ENCODE assay signal across 7 cellular contexts in genomic region chrX:68895339-68896250, GRCh38.
DNase-seq lines count a peak whose midpoint lies in the region; ATAC-seq and TF ChIP-seq lines count a peak whose summit lies in the region.

No MANE protein-coding gene starts in this region.

- peak overlapping the region; percentile 6 for H3K9ac ChIP-seq in HUES6 (ENCODE audit: low read length)
- peak overlapping the region; percentile 60 to 61 for H3K9ac ChIP-seq in stomach smooth muscle (ENCODE audit: low read length in 2 of 2)

- H3K36me3 ChIP-seq in HUES6 (ENCODE audit: control insufficient read depth, insufficient read depth, low read length) (no peaks in the 10 kb centered on the region), body of pancreas (replicated peaks in 1 of 2; ENCODE audit: insufficient read depth in 1 of 2, low read depth in 2 of 2) (no peaks in the 10 kb centered on the region), kidney epithelial cell (ENCODE audit: control insufficient read depth, insufficient read depth, low read length) (no peaks in the 10 kb centered on the region), stomach smooth muscle (ENCODE audit: control insufficient read depth in 2 of 2, insufficient read depth in 2 of 2, low read length in 2 of 2) (no peaks in the 10 kb centered on the region), brain microvascular endothelial cell (replicated peaks) (no peaks in the 10 kb centered on the region)

- no peak for TF ChIP-seq CTCF in body of pancreas (IDR thresholded peaks at IDR 0.05)
- no peak for TF ChIP-seq CTCF in kidney epithelial cell (IDR thresholded peaks at IDR 0.05; ENCODE audit: insufficient read depth, low read length, poor library complexity, severe bottlenecking)
- TF ChIP-seq CTCF in brain microvascular endothelial cell (IDR thresholded peaks at IDR 0.05; ENCODE audit: low read depth, low read length, missing control alignments): no peak

- 69 to 80% methylated on average over 1 to 4 of the region's 9 CpGs for WGBS in body of pancreas, 2 donors

- intact Hi-C loops in body of pancreas (cut with DNase I): no loop called here

- in situ Hi-C loops in brain microvascular endothelial cell (cut with HindIII; ENCODE audit: low pct_ligation_motif_present, low sequenced_read_pairs): no loop called here

- no peak for TF ChIP-seq POLR2A in body of pancreas (IDR thresholded peaks at IDR 0.05)

- peaks cover 48% of the 10 kb centered on the region; the same call in 1 of the 2 replicates for H3K4me1 ChIP-seq in HUES6 (ENCODE audit: control insufficient read depth, insufficient read depth, low read length)
- no peaks in the 10 kb centered on the region for H3K4me1 ChIP-seq in body of pancreas
- H3K4me1 ChIP-seq in stomach smooth muscle (ENCODE audit: control insufficient read depth, insufficient read depth, low read length): peaks cover 32% of the 10 kb centered on the region

- ATAC-seq in body of pancreas (peak; percentile 25), HG03196 (IDR thresholded peaks at IDR 0.05; ENCODE audit: unreplicated experiment) (no peak)

- H3K4me3 ChIP-seq in HUES6 (ENCODE audit: low read depth, low read length): peak overlapping the region; percentile 22; the same call in 1 of the 2 replicates
- H3K4me3 ChIP-seq in body of pancreas: no peak overlapping the region
- H3K4me3 ChIP-seq in kidney epithelial cell (ENCODE audit: low read depth, low read length): no peak overlapping the region
- peak overlapping the region; percentile 31 to 57 for H3K4me3 ChIP-seq in stomach smooth muscle (ENCODE audit: low read length in 2 of 2)
- no peak overlapping the region for H3K4me3 ChIP-seq in brain microvascular endothelial cell (ENCODE audit: low read depth, low read length)

- DNase-seq in body of pancreas (peak; percentile 19 to 56 (median 35)), kidney epithelial cell (ENCODE audit: low read depth) (peak; percentile 53), NCI-H146 treated with DMSO at 0.1 percent for 48 hours (lab: John Stamatoyannopoulos, UW; ENCODE audit: unreplicated experiment) (no peak), brain microvascular endothelial cell (no peak)

- H3K27me3 ChIP-seq in HUES6 (ENCODE audit: control insufficient read depth, insufficient read depth, low read length): peaks cover 44% of the 10 kb centered on the region
- H3K27me3 ChIP-seq in body of pancreas: no peaks in the 10 kb centered on the region
- no peaks in the 10 kb centered on the region for H3K27me3 ChIP-seq in kidney epithelial cell (ENCODE audit: control insufficient read depth, insufficient read depth, low read length)
- H3K27me3 ChIP-seq in stomach smooth muscle (ENCODE audit: control insufficient read depth in 1 of 2, insufficient read depth in 2 of 2, low read length in 2 of 2): peaks cover 0 to 13% of the 10 kb centered on the region in 2 donors
- H3K27me3 ChIP-seq in brain microvascular endothelial cell (replicated peaks): no peaks in the 10 kb centered on the region

- no peak overlapping the region for H3K27ac ChIP-seq in HUES6 (ENCODE audit: low read depth, low read length)
- H3K27ac ChIP-seq in body of pancreas: peak overlapping the region; percentile 4 to 73 (median 38)
- H3K27ac ChIP-seq in stomach smooth muscle (ENCODE audit: low read length): peak overlapping the region; percentile 86
- no peak overlapping the region for H3K27ac ChIP-seq in brain microvascular endothelial cell

- no peaks in the 10 kb centered on the region for H3K9me3 ChIP-seq in HUES6 (ENCODE audit: control insufficient read depth, insufficient read depth, low read depth, low read length)
- H3K9me3 ChIP-seq in body of pancreas: no peaks in the 10 kb centered on the region
- H3K9me3 ChIP-seq in stomach smooth muscle (ENCODE audit: control insufficient read depth in 2 of 2, low read length in 2 of 2): no peaks in the 10 kb centered on the region

Comparison
In these comparisons a context has a peak if more than half of its experiments do, and no peak if none do; other contexts are left out.
1. H3K27ac ChIP-seq: peak in body of pancreas (4 of 4) and stomach smooth muscle (single experiment); none in HUES6 (single experiment) and brain microvascular endothelial cell (single experiment).
2. H3K4me3 ChIP-seq: peak in HUES6 (single experiment) and stomach smooth muscle (2 of 2); none in body of pancreas (0 of 2), kidney epithelial cell (single experiment) and brain microvascular endothelial cell (single experiment).
3. DNase-seq: peak in body of pancreas (4 of 4) and kidney epithelial cell (single experiment); none in NCI-H146 treated with DMSO at 0.1 percent for 48 hours (single experiment) and brain microvascular endothelial cell (single experiment).